In the genomic region with DNA sequence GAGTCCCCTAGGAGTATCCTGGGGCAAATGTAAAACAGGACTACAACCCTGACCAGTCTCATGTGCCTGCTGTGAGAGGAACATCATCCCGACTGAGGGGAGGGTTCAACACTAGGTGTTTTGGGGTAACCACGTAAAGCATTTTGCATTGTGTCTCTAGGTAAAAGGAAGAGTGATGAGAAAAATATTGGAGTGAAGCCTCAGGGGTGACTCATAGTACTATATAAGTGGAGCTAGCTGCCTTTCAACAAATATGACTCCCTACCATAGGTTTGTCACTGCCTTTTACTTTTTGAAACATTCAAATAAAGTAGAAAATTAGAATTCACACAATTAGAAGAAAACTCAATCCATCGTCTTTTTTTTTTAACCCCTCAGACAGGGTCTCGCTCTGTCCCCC, we compare ENCODE assay signal across 1 cellular context.
TF ChIP-seq lines count a peak whose summit lies in the region.

No MANE protein-coding gene starts in this region.

TF ChIP-seq in SK-N-SH treated with all-trans-retinoic acid at 6 μM for 48 hours, 23 proteins besides CTCF, POLR2A, EP300 and RAD21 (continued from another document):
- TF ChIP-seq, protein P1, sequence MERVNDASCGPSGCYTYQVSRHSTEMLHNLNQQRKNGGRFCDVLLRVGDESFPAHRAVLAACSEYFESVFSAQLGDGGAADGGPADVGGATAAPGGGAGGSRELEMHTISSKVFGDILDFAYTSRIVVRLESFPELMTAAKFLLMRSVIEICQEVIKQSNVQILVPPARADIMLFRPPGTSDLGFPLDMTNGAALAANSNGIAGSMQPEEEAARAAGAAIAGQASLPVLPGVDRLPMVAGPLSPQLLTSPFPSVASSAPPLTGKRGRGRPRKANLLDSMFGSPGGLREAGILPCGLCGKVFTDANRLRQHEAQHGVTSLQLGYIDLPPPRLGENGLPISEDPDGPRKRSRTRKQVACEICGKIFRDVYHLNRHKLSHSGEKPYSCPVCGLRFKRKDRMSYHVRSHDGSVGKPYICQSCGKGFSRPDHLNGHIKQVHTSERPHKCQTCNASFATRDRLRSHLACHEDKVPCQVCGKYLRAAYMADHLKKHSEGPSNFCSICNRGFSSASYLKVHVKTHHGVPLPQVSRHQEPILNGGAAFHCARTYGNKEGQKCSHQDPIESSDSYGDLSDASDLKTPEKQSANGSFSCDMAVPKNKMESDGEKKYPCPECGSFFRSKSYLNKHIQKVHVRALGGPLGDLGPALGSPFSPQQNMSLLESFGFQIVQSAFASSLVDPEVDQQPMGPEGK (CRISPR knock-in tag; IDR thresholded peaks at IDR 0.05; ENCODE audit: borderline replicate concordance): no peak
- no peak for TF ChIP-seq TCF4 (CRISPR knock-in tag; IDR thresholded peaks at IDR 0.05; ENCODE audit: borderline replicate concordance)
- no peak for TF ChIP-seq OSR1 (CRISPR knock-in tag; IDR thresholded peaks at IDR 0.05)
- no peak for TF ChIP-seq SNAI2 (CRISPR knock-in tag; IDR thresholded peaks at IDR 0.05)
- TF ChIP-seq BACH2 (CRISPR knock-in tag; IDR thresholded peaks at IDR 0.05; ENCODE audit: borderline replicate concordance): no peak
- TF ChIP-seq GLIS3 (CRISPR knock-in tag; IDR thresholded peaks at IDR 0.05): no peak
- TF ChIP-seq RARB (CRISPR knock-in tag; IDR thresholded peaks at IDR 0.05): no peak
- TF ChIP-seq ZFP30 (CRISPR knock-in tag; IDR thresholded peaks at IDR 0.05): no peak
- TF ChIP-seq POU6F1 (CRISPR knock-in tag; IDR thresholded peaks at IDR 0.05; ENCODE audit: borderline replicate concordance, low read depth): no peak
- TF ChIP-seq ZC3H10 (CRISPR knock-in tag; IDR thresholded peaks at IDR 0.05): no peak
- TF ChIP-seq ZNF565 (CRISPR knock-in tag; conservative IDR thresholded peaks at IDR 0.05; ENCODE audit: low read depth): no peak
- TF ChIP-seq ZFP3 (CRISPR knock-in tag; IDR thresholded peaks at IDR 0.05): no peak
- no peak for TF ChIP-seq TOX (CRISPR knock-in tag; IDR thresholded peaks at IDR 0.05; ENCODE audit: borderline replicate concordance)
- TF ChIP-seq, protein P2, sequence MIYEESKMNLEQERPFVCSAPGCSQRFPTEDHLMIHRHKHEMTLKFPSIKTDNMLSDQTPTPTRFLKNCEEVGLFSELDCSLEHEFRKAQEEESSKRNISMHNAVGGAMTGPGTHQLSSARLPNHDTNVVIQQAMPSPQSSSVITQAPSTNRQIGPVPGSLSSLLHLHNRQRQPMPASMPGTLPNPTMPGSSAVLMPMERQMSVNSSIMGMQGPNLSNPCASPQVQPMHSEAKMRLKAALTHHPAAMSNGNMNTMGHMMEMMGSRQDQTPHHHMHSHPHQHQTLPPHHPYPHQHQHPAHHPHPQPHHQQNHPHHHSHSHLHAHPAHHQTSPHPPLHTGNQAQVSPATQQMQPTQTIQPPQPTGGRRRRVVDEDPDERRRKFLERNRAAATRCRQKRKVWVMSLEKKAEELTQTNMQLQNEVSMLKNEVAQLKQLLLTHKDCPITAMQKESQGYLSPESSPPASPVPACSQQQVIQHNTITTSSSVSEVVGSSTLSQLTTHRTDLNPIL (CRISPR knock-in tag; IDR thresholded peaks at IDR 0.05; ENCODE audit: low read depth): no peak
- no peak for TF ChIP-seq CSRNP3 (CRISPR knock-in tag; IDR thresholded peaks at IDR 0.05)
- TF ChIP-seq CSDC2 (CRISPR knock-in tag; IDR thresholded peaks at IDR 0.05): no peak
- TF ChIP-seq, protein P3, sequence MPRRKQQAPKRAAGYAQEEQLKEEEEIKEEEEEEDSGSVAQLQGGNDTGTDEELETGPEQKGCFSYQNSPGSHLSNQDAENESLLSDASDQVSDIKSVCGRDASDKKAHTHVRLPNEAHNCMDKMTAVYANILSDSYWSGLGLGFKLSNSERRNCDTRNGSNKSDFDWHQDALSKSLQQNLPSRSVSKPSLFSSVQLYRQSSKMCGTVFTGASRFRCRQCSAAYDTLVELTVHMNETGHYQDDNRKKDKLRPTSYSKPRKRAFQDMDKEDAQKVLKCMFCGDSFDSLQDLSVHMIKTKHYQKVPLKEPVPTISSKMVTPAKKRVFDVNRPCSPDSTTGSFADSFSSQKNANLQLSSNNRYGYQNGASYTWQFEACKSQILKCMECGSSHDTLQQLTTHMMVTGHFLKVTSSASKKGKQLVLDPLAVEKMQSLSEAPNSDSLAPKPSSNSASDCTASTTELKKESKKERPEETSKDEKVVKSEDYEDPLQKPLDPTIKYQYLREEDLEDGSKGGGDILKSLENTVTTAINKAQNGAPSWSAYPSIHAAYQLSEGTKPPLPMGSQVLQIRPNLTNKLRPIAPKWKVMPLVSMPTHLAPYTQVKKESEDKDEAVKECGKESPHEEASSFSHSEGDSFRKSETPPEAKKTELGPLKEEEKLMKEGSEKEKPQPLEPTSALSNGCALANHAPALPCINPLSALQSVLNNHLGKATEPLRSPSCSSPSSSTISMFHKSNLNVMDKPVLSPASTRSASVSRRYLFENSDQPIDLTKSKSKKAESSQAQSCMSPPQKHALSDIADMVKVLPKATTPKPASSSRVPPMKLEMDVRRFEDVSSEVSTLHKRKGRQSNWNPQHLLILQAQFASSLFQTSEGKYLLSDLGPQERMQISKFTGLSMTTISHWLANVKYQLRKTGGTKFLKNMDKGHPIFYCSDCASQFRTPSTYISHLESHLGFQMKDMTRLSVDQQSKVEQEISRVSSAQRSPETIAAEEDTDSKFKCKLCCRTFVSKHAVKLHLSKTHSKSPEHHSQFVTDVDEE (CRISPR knock-in tag; IDR thresholded peaks at IDR 0.05): no peak
